Comparison of ENCODE assay signal across 1 cellular context in the genomic region with DNA sequence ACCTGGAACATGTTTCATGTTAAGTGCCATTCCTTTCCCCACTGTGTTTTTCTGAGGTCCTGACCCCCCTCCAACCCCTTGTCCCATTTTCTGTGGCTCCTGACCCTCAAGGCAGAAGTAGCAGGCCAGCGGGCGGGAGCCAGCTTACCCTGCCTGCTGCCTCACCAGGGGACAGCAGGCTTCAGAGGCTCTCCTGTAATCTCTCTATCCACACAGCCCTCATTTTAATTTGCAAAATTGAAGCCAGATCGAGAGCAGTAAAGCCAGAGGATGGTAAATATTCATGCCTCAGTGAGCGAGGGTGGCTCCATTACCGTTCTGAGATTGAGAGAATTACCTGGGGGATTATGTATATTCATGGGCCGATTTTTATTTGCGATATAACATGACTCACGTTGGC.
TF ChIP-seq lines count a peak whose summit lies in the region.

No MANE protein-coding gene starts in this region.

TF ChIP-seq in HepG2, 621 proteins besides CTCF, POLR2A, EP300 and RAD21:
- TF ChIP-seq ELF4 (CRISPR knock-in tag; IDR thresholded peaks at IDR 0.05; ENCODE audit: borderline replicate concordance) (no peak), ZNF468 (CRISPR knock-in tag; IDR thresholded peaks at IDR 0.05) (no peak), NAIF1 (CRISPR knock-in tag; IDR thresholded peaks at IDR 0.05; ENCODE audit: borderline replicate concordance) (no peak), ZNF740 (CRISPR knock-in tag; IDR thresholded peaks at IDR 0.05) (no peak), ZNF138 (CRISPR knock-in tag; IDR thresholded peaks at IDR 0.05; ENCODE audit: low read depth) (no peak)
- TF ChIP-seq, protein P1, sequence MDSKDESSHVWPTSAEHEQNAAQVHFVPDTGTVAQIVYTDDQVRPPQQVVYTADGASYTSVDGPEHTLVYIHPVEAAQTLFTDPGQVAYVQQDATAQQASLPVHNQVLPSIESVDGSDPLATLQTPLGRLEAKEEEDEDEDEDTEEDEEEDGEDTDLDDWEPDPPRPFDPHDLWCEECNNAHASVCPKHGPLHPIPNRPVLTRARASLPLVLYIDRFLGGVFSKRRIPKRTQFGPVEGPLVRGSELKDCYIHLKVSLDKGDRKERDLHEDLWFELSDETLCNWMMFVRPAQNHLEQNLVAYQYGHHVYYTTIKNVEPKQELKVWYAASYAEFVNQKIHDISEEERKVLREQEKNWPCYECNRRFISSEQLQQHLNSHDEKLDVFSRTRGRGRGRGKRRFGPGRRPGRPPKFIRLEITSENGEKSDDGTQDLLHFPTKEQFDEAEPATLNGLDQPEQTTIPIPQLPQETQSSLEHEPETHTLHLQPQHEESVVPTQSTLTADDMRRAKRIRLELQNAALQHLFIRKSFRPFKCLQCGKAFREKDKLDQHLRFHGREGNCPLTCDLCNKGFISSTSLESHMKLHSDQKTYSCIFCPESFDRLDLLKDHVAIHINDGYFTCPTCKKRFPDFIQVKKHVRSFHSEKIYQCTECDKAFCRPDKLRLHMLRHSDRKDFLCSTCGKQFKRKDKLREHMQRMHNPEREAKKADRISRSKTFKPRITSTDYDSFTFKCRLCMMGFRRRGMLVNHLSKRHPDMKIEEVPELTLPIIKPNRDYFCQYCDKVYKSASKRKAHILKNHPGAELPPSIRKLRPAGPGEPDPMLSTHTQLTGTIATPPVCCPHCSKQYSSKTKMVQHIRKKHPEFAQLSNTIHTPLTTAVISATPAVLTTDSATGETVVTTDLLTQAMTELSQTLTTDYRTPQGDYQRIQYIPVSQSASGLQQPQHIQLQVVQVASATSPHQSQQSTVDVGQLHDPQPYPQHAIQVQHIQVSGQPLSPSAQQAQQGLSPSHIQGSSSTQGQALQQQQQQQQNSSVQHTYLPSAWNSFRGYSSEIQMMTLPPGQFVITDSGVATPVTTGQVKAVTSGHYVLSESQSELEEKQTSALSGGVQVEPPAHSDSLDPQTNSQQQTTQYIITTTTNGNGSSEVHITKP (CRISPR knock-in tag; IDR thresholded peaks at IDR 0.05; ENCODE audit: low read depth), result no peak
- TF ChIP-seq, protein P2, sequence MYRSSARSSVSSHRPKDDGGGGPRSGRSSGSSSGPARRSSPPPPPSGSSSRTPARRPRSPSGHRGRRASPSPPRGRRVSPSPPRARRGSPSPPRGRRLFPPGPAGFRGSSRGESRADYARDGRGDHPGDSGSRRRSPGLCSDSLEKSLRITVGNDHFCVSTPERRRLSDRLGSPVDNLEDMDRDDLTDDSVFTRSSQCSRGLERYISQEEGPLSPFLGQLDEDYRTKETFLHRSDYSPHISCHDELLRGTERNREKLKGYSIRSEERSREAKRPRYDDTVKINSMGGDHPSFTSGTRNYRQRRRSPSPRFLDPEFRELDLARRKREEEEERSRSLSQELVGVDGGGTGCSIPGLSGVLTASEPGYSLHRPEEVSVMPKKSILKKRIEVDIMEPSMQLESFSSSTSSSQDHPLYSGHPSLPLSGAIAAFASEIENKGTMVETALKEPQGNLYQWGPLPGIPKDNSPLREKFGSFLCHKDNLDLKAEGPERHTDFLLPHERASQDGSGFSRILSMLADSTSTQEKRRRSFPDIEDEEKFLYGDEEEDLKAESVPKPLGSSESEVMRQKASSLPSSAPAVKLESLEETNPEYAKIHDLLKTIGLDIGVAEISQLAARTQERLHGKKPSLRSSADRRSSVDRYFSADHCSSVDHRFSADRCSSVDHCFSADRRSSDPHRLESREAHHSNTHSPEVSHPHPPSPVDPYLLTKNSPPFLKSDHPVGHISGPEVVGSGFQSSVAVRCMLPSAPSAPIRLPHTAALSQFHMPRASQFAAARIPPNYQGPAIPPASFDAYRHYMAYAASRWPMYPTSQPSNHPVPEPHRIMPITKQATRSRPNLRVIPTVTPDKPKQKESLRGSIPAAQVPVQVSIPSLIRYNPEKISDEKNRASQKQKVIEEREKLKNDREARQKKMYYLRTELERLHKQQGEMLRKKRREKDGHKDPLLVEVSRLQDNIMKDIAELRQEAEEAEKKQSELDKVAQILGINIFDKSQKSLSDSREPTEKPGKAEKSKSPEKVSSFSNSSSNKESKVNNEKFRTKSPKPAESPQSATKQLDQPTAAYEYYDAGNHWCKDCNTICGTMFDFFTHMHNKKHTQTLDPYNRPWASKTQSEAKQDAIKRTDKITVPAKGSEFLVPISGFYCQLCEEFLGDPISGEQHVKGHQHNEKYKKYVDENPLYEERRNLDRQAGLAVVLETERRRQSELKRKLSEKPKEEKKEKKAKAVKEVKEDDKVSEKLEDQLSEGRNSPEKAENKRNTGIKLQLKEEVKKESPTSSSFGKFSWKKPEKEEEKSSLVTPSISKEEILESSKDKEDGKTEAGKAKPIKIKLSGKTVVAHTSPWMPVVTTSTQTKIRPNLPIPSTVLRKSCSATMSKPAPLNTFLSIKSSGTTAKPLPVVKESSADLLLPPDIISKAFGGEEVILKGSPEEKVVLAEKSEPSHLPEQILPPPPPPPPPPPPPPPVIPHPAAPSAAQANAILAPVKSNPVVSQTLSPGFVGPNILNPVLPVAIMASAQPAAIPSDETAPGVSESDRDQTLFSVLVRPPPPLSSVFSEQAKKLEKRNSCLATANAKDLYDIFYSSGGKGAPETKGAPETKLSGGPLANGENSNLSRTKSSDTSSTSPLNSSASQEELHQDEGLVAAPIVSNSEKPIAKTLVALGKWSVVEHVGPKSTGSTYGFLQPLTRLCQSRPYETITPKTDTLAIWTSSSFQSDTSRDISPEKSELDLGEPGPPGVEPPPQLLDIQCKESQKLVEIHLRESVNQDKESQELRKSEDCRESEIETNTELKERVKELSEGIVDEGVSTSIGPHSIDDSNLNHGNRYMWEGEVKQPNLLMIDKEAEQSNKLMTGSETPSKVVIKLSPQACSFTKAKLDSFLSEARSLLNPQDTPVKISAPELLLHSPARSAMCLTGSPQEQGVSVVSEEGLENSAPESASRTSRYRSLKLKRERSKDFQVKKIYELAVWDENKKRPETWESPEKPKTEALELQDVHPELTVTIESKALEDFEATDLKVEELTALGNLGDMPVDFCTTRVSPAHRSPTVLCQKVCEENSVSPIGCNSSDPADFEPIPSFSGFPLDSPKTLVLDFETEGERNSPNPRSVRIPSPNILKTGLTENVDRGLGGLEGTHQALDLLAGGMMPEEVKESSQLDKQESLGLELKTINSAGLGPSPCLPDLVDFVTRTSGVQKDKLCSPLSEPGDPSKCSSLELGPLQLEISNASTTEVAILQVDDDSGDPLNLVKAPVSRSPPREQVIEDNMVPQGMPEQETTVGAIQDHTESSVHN (CRISPR knock-in tag; IDR thresholded peaks at IDR 0.05), result no peak
- TF ChIP-seq, protein P3, sequence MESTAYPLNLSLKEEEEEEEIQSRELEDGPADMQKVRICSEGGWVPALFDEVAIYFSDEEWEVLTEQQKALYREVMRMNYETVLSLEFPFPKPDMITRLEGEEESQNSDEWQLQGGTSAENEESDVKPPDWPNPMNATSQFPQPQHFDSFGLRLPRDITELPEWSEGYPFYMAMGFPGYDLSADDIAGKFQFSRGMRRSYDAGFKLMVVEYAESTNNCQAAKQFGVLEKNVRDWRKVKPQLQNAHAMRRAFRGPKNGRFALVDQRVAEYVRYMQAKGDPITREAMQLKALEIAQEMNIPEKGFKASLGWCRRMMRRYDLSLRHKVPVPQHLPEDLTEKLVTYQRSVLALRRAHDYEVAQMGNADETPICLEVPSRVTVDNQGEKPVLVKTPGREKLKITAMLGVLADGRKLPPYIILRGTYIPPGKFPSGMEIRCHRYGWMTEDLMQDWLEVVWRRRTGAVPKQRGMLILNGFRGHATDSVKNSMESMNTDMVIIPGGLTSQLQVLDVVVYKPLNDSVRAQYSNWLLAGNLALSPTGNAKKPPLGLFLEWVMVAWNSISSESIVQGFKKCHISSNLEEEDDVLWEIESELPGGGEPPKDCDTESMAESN (CRISPR knock-in tag; conservative IDR thresholded peaks at IDR 0.05), result no peak
- TF ChIP-seq, protein P4, sequence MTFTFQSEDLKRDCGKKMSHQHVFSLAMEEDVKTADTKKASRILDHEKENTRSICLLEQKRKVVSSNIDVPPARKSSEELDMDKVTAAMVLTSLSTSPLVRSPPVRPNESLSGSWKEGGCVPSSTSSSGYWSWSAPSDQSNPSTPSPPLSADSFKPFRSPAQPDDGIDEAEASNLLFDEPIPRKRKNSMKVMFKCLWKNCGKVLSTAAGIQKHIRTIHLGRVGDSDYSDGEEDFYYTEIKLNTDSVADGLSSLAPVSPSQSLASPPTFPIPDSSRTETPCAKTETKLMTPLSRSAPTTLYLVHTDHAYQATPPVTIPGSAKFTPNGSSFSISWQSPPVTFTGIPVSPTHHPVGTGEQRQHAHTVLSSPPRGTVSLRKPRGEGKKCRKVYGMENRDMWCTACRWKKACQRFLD (CRISPR knock-in tag; IDR thresholded peaks at IDR 0.05; ENCODE audit: borderline replicate concordance), result no peak
TF ChIP-seq in HepG2: peak in this region for 0.
